Comparison of ENCODE assay signal across 1 cellular context in genomic region chr13:93224545-93224944, GRCh38.
TF ChIP-seq lines count a peak whose summit lies in the region.

No MANE protein-coding gene starts in this region.

TF ChIP-seq in HepG2, 621 proteins besides CTCF, POLR2A, EP300 and RAD21 (continued from another document and continues in another):
- TF ChIP-seq DZIP1 (CRISPR knock-in tag; IDR thresholded peaks at IDR 0.05) = no peak
- TF ChIP-seq HHEX (CRISPR knock-in tag; IDR thresholded peaks at IDR 0.05) = peak; percentile 89
- no peak for TF ChIP-seq USF2 (IDR thresholded peaks at IDR 0.05; ENCODE audit: low read depth, low read length)
- no peak; the same call in 1 of the 2 replicates for TF ChIP-seq USF2 (CRISPR knock-in tag; IDR thresholded peaks at IDR 0.05; ENCODE audit: borderline replicate concordance)
- peak; percentile 99 for TF ChIP-seq ZGPAT (CRISPR knock-in tag; IDR thresholded peaks at IDR 0.05)
- peak; percentile 88; the same call in 1 of the 2 replicates for TF ChIP-seq ZNF749 (CRISPR knock-in tag; IDR thresholded peaks at IDR 0.05; ENCODE audit: borderline replicate concordance)
- TF ChIP-seq GATA4 (IDR thresholded peaks at IDR 0.05; ENCODE audit: borderline replicate concordance, low read depth) = peak; percentile 79; the same call in 1 of the 2 replicates
- TF ChIP-seq ZNF530 (CRISPR knock-in tag; IDR thresholded peaks at IDR 0.05; ENCODE audit: low read depth) = no peak
- TF ChIP-seq ZNF468 (CRISPR knock-in tag; IDR thresholded peaks at IDR 0.05) = no peak
- no peak for TF ChIP-seq ZNF333 (CRISPR knock-in tag; IDR thresholded peaks at IDR 0.05; ENCODE audit: borderline replicate concordance)
- peak; percentile 87; the same call in 1 of the 2 replicates for TF ChIP-seq ZNF512B (CRISPR knock-in tag; IDR thresholded peaks at IDR 0.05; ENCODE audit: borderline replicate concordance)
- TF ChIP-seq RERE (CRISPR knock-in tag; IDR thresholded peaks at IDR 0.05; ENCODE audit: low read depth) = peak; percentile 96
- peak; percentile 45; the same call in 1 of the 2 replicates for TF ChIP-seq ZNF646 (CRISPR knock-in tag; IDR thresholded peaks at IDR 0.05)
- peak; percentile 66; the same call in 1 of the 2 replicates for TF ChIP-seq ZNF335 (CRISPR knock-in tag; IDR thresholded peaks at IDR 0.05)
- peak; percentile 47; the same call in 1 of the 2 replicates for TF ChIP-seq SALL2 (CRISPR knock-in tag; IDR thresholded peaks at IDR 0.05)
- peak; percentile 99; the same call in 1 of the 2 replicates for TF ChIP-seq RXRA (CRISPR knock-in tag; IDR thresholded peaks at IDR 0.05)
- TF ChIP-seq ZSCAN25 (CRISPR knock-in tag; IDR thresholded peaks at IDR 0.05) = peak; percentile 64
- peak; percentile 95; the same call in 1 of the 2 replicates for TF ChIP-seq ZFP1 (CRISPR knock-in tag; IDR thresholded peaks at IDR 0.05)
- TF ChIP-seq SOX13 (IDR thresholded peaks at IDR 0.05) = peak; percentile 99
- TF ChIP-seq SOX13 (CRISPR knock-in tag; conservative IDR thresholded peaks at IDR 0.05 in 1 of 2, IDR thresholded peaks at IDR 0.05 in 1 of 2) = peak in 1 of 2 experiments; percentile 100; a peak in 2 of 4 replicates
- TF ChIP-seq ZNF672 (CRISPR knock-in tag; IDR thresholded peaks at IDR 0.05) = peak; percentile 30; the same call in 1 of the 2 replicates
- no peak for TF ChIP-seq MATR3 (CRISPR knock-in tag; IDR thresholded peaks at IDR 0.05)
- TF ChIP-seq SMC3 (IDR thresholded peaks at IDR 0.05; ENCODE audit: low read length) = peak; percentile 31; the same call in 1 of the 2 replicates
- 0 out of 2 replicates have a peak, but pooled peaks have one; percentile 16 for TF ChIP-seq ZBTB44 (CRISPR knock-in tag; IDR thresholded peaks at IDR 0.05)
- TF ChIP-seq POLR2G (IDR thresholded peaks at IDR 0.05; ENCODE audit: low read depth, low read length) = no peak
- peak; percentile 81; the same call in 1 of the 2 replicates for TF ChIP-seq TSC22D2 (CRISPR knock-in tag; IDR thresholded peaks at IDR 0.05; ENCODE audit: borderline replicate concordance)
- peak; percentile 97 for TF ChIP-seq ATF2 (CRISPR knock-in tag; IDR thresholded peaks at IDR 0.05)
- no peak for TF ChIP-seq ZNF263 (CRISPR knock-in tag; IDR thresholded peaks at IDR 0.05)
- peak; percentile 69; the same call in 1 of the 2 replicates for TF ChIP-seq ZNF703 (CRISPR knock-in tag; IDR thresholded peaks at IDR 0.05; ENCODE audit: borderline replicate concordance)
